In the genomic region with DNA sequence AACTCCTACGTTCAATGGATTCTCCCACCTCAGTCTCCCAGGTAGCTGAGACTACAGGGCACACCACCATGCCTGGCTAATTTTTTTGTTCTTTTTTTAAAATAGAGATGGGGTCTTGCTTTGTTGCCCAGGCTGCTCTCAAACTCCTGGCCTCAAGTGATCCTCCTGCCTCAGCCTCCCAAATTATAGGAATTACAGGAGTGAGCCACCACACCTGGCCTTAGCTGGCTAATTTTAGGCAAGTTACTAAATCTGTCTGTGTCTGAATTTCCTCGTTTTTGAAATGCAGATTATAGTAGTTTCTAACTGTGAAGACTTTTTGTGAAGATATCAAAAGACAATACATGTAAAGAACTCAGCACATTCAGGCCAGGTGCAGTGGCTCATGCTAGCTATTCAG, we compare ENCODE assay signal across 36 cellular contexts.
"Had no signal": no experiment of that assay in that cellular context is flagged by ENCODE, and none has a peak within 500 bp of the region (broad histone marks: within the 10 kb centered on the region; RNA-seq: fewer than 3 reads in every experiment).

No MANE protein-coding gene starts in this region.

- H3K4me1 ChIP-seq: ascending aorta had no signal

- DNase-seq: activated CD4-positive, alpha-beta memory T cell treated with anti-CD3 and anti-CD28 coated beads, Interleukin-2, amount 10 ng/mL, durations not matched to agents 7 days and 5 days; activated CD4-positive, alpha-beta T cell treated with anti-CD3 and anti-CD28 coated beads for 1 hour; activated CD4-positive, alpha-beta T cell treated with anti-CD3 and anti-CD28 coated beads for 36 hours; activated CD4-positive, alpha-beta T cell treated with anti-CD3 and anti-CD28 coated beads for 48 hours; activated CD4-positive, alpha-beta T cell treated with anti-CD3 and anti-CD28 coated beads, Interleukin-2, amount 10 ng/mL, durations not matched to agents 7 days and 5 days; activated CD4-positive, alpha-beta T cell treated with anti-CD3 and anti-CD28 coated beads, Interleukin-2, amount 50 U/mL, for 48 hours; activated CD4-positive, CD25-positive, alpha-beta regulatory T cell; activated CD8-positive, alpha-beta memory T cell treated with anti-CD3 and anti-CD28 coated beads for 24 hours; activated CD8-positive, alpha-beta memory T cell treated with anti-CD3 and anti-CD28 coated beads, Interleukin-2, amount 10 ng/mL, durations not matched to agents 7 days and 5 days; activated CD8-positive, alpha-beta memory T cell treated with anti-CD3 and anti-CD28 coated beads, Interleukin-2, amount 50 U/mL, for 48 hours; activated CD8-positive, alpha-beta T cell treated with anti-CD3 and anti-CD28 coated beads, Interleukin-2, amount 10 ng/mL, durations not matched to agents 7 days and 5 days; activated effector memory CD4-positive, alpha-beta T cell treated with Interleukin-2 at 50 U/mL for 16 hours; activated gamma-delta T cell; activated naive CD4-positive, alpha-beta T cell treated with anti-CD3 and anti-CD28 coated beads, Interleukin-2, amount 10 ng/mL, durations not matched to agents 7 days and 5 days; activated naive CD4-positive, alpha-beta T cell treated with Interleukin-2 at 50 U/mL for 16 hours; activated naive CD8-positive, alpha-beta T cell treated with anti-CD3 and anti-CD28 coated beads, Interleukin-2, amount 10 ng/mL, durations not matched to agents 7 days and 5 days; activated naive CD8-positive, alpha-beta T cell treated with anti-CD3 and anti-CD28 coated beads, Interleukin-2, amount 50 U/mL, for 24 hours; activated T-cell treated with anti-CD3 and anti-CD28 coated beads, Interleukin-2, amount 50 U/mL, for 24 hours; activated T-cell treated with anti-CD3 and anti-CD28 coated beads, Interleukin-2, amount 50 U/mL, for 48 hours; amygdala; anterior cingulate cortex; central memory CD4-positive, alpha-beta T cell; T-helper 1 cell; T-helper 2 cell; T-helper 9 cell had no signal

- H3K27me3 Mint-ChIP-seq: activated CD4-positive, alpha-beta memory T cell treated with anti-CD3 and anti-CD28 coated beads, Interleukin-2, amount 10 ng/mL, durations not matched to agents 7 days and 5 days; activated CD4-positive, alpha-beta T cell treated with anti-CD3 and anti-CD28 coated beads for 36 hours; activated CD4-positive, alpha-beta T cell treated with anti-CD3 and anti-CD28 coated beads, Interleukin-2, amount 10 ng/mL, durations not matched to agents 7 days and 5 days; activated CD8-positive, alpha-beta memory T cell treated with anti-CD3 and anti-CD28 coated beads, Interleukin-2, amount 10 ng/mL, durations not matched to agents 7 days and 5 days; activated naive CD4-positive, alpha-beta T cell treated with anti-CD3 and anti-CD28 coated beads, Interleukin-2, amount 10 ng/mL, durations not matched to agents 7 days and 5 days; activated naive CD4-positive, alpha-beta T cell treated with anti-CD3 and anti-CD28 coated beads, Interleukin-2, amount 50 U/mL, for 24 hours; activated naive CD8-positive, alpha-beta T cell; activated naive CD8-positive, alpha-beta T cell treated with anti-CD3 and anti-CD28 coated beads, Interleukin-2, amount 10 ng/mL, durations not matched to agents 7 days and 5 days; activated naive CD8-positive, alpha-beta T cell treated with anti-CD3 and anti-CD28 coated beads, Interleukin-2, amount 50 U/mL, for 24 hours; activated T-cell treated with anti-CD3 and anti-CD28 coated beads, Interleukin-2, amount 50 U/mL, for 24 hours; brain had no signal

- H3K27me3 ChIP-seq: ascending aorta, cardiac muscle cell had no signal

- H3K9me3 Mint-ChIP-seq: activated CD4-positive, alpha-beta memory T cell treated with anti-CD3 and anti-CD28 coated beads, Interleukin-2, amount 10 ng/mL, durations not matched to agents 7 days and 5 days; activated CD4-positive, alpha-beta T cell treated with anti-CD3 and anti-CD28 coated beads, Interleukin-2, amount 10 ng/mL, durations not matched to agents 7 days and 5 days; activated naive CD4-positive, alpha-beta T cell treated with anti-CD3 and anti-CD28 coated beads, Interleukin-2, amount 10 ng/mL, durations not matched to agents 7 days and 5 days; activated naive CD4-positive, alpha-beta T cell treated with anti-CD3 and anti-CD28 coated beads, Interleukin-2, amount 50 U/mL, for 24 hours; activated naive CD8-positive, alpha-beta T cell treated with anti-CD3 and anti-CD28 coated beads, Interleukin-2, amount 10 ng/mL, durations not matched to agents 7 days and 5 days; activated naive CD8-positive, alpha-beta T cell treated with anti-CD3 and anti-CD28 coated beads, Interleukin-2, amount 50 U/mL, for 24 hours; activated T-cell treated with anti-CD3 and anti-CD28 coated beads, Interleukin-2, amount 50 U/mL, for 24 hours; activated T-helper 2 cell treated with anti-CD3 and anti-CD28 coated beads, Interferon-gamma antibody, Interleukin-2, Interleukin-4, amounts not matched to agents 10 μg/mL and 5 μg/mL and 100 μg/mL, durations not matched to agents 14 hours and 24 hours and 36 hours; brain; T-helper 1 cell treated with Interleukin-12 subunit alpha and Interleukin-12 subunit beta and Interleukin-4 antibody, amounts not matched to agents 30 μg/mL and 1 μg/mL, for 36 hours; T-helper 2 cell treated with Interferon-gamma antibody and Interleukin-4, amounts not matched to agents 5 μg/mL and 100 μg/mL, for 36 hours had no signal

- H3K9me3 ChIP-seq: ascending aorta had no signal

- H3K27ac ChIP-seq: ascending aorta, cardiac muscle cell, VCaP had no signal

- H3K4me3 Mint-ChIP-seq: activated CD4-positive, alpha-beta memory T cell treated with anti-CD3 and anti-CD28 coated beads, Interleukin-2, amount 10 ng/mL, durations not matched to agents 7 days and 5 days; activated CD4-positive, alpha-beta T cell treated with anti-CD3 and anti-CD28 coated beads for 36 hours; activated CD4-positive, alpha-beta T cell treated with anti-CD3 and anti-CD28 coated beads, Interleukin-2, amount 10 ng/mL, durations not matched to agents 7 days and 5 days; activated CD8-positive, alpha-beta memory T cell treated with anti-CD3 and anti-CD28 coated beads, Interleukin-2, amount 10 ng/mL, durations not matched to agents 7 days and 5 days; activated CD8-positive, alpha-beta T cell treated with anti-CD3 and anti-CD28 coated beads, Interleukin-2, amount 10 ng/mL, durations not matched to agents 7 days and 5 days; activated naive CD4-positive, alpha-beta T cell treated with anti-CD3 and anti-CD28 coated beads, Interleukin-2, amount 10 ng/mL, durations not matched to agents 7 days and 5 days; activated naive CD4-positive, alpha-beta T cell treated with anti-CD3 and anti-CD28 coated beads, Interleukin-2, amount 50 U/mL, for 24 hours; activated naive CD8-positive, alpha-beta T cell; activated naive CD8-positive, alpha-beta T cell treated with anti-CD3 and anti-CD28 coated beads, Interleukin-2, amount 10 ng/mL, durations not matched to agents 7 days and 5 days; activated naive CD8-positive, alpha-beta T cell treated with anti-CD3 and anti-CD28 coated beads, Interleukin-2, amount 50 U/mL, for 24 hours; activated T-cell treated with anti-CD3 and anti-CD28 coated beads, Interleukin-2, amount 50 U/mL, for 24 hours; brain; T-helper 1 cell treated with Interleukin-12 subunit alpha and Interleukin-12 subunit beta and Interleukin-4 antibody, amounts not matched to agents 30 μg/mL and 1 μg/mL, for 36 hours; T-helper 2 cell treated with Interferon-gamma antibody and Interleukin-4, amounts not matched to agents 5 μg/mL and 100 μg/mL, for 36 hours had no signal

- H3K27ac Mint-ChIP-seq: activated CD4-positive, alpha-beta memory T cell treated with anti-CD3 and anti-CD28 coated beads, Interleukin-2, amount 10 ng/mL, durations not matched to agents 7 days and 5 days; activated CD4-positive, alpha-beta T cell treated with anti-CD3 and anti-CD28 coated beads for 36 hours; activated CD4-positive, alpha-beta T cell treated with anti-CD3 and anti-CD28 coated beads, Interleukin-2, amount 10 ng/mL, durations not matched to agents 7 days and 5 days; activated CD8-positive, alpha-beta memory T cell treated with anti-CD3 and anti-CD28 coated beads, Interleukin-2, amount 10 ng/mL, durations not matched to agents 7 days and 5 days; activated CD8-positive, alpha-beta T cell treated with anti-CD3 and anti-CD28 coated beads, Interleukin-2, amount 10 ng/mL, durations not matched to agents 7 days and 5 days; activated naive CD4-positive, alpha-beta T cell treated with anti-CD3 and anti-CD28 coated beads, Interleukin-2, amount 10 ng/mL, durations not matched to agents 7 days and 5 days; activated naive CD4-positive, alpha-beta T cell treated with anti-CD3 and anti-CD28 coated beads, Interleukin-2, amount 50 U/mL, for 24 hours; activated naive CD8-positive, alpha-beta T cell; activated naive CD8-positive, alpha-beta T cell treated with anti-CD3 and anti-CD28 coated beads, Interleukin-2, amount 10 ng/mL, durations not matched to agents 7 days and 5 days; activated naive CD8-positive, alpha-beta T cell treated with anti-CD3 and anti-CD28 coated beads, Interleukin-2, amount 50 U/mL, for 24 hours; activated T-cell treated with anti-CD3 and anti-CD28 coated beads, Interleukin-2, amount 50 U/mL, for 24 hours; activated T-helper 2 cell treated with anti-CD3 and anti-CD28 coated beads, Interferon-gamma antibody, Interleukin-2, Interleukin-4, amounts not matched to agents 10 μg/mL and 5 μg/mL and 100 μg/mL, durations not matched to agents 14 hours and 24 hours and 36 hours; brain; T-helper 1 cell treated with Interleukin-12 subunit alpha and Interleukin-12 subunit beta and Interleukin-4 antibody, amounts not matched to agents 30 μg/mL and 1 μg/mL, for 36 hours; T-helper 2 cell treated with Interferon-gamma antibody and Interleukin-4, amounts not matched to agents 5 μg/mL and 100 μg/mL, for 36 hours had no signal

- FAIRE-seq: bronchial epithelial cell had no signal

- H3K4me3 ChIP-seq: ascending aorta, cardiac muscle cell had no signal

- ATAC-seq: activated CD4-positive, alpha-beta T cell treated with anti-CD3 and anti-CD28 coated beads for 36 hours; activated CD4-positive, CD25-positive, alpha-beta regulatory T cell treated with anti-CD3 and anti-CD28 coated beads, Interleukin-2, amount 50 U/mL, for 24 hours; activated CD8-positive, alpha-beta memory T cell treated with anti-CD3 and anti-CD28 coated beads, Interleukin-2, amount 10 ng/mL, durations not matched to agents 7 days and 5 days; activated CD8-positive, alpha-beta T cell treated with anti-CD3 and anti-CD28 coated beads, Interleukin-2, amount 10 ng/mL, durations not matched to agents 7 days and 5 days; activated naive CD8-positive, alpha-beta T cell treated with anti-CD3 and anti-CD28 coated beads, Interleukin-2, amount 50 U/mL, for 24 hours had no signal

- H3K4me1 Mint-ChIP-seq: activated CD4-positive, alpha-beta memory T cell treated with anti-CD3 and anti-CD28 coated beads, Interleukin-2, amount 10 ng/mL, durations not matched to agents 7 days and 5 days; activated naive CD4-positive, alpha-beta T cell treated with anti-CD3 and anti-CD28 coated beads, Interleukin-2, amount 10 ng/mL, durations not matched to agents 7 days and 5 days had no signal
